ENCODE assay signal across 2 cellular contexts in genomic region chr3:133865136-133865855, GRCh38.
TF ChIP-seq lines count a peak whose summit lies in the region.

No MANE protein-coding gene starts in this region.

TF ChIP-seq in HCT116, 20 proteins besides CTCF, POLR2A, EP300 and RAD21:
- no peak for TF ChIP-seq EZH2phosphoT487 (IDR thresholded peaks at IDR 0.05; ENCODE audit: borderline replicate concordance)
- TF ChIP-seq ELF1 (IDR thresholded peaks at IDR 0.05; ENCODE audit: borderline replicate concordance, low read depth) = no peak
- no peak for TF ChIP-seq FOSL1 (IDR thresholded peaks at IDR 0.05; ENCODE audit: low read depth)
- TF ChIP-seq SRF (IDR thresholded peaks at IDR 0.05; ENCODE audit: low read depth) = no peak
- no peak for TF ChIP-seq ZFX (IDR thresholded peaks at IDR 0.05)
- no peak for TF ChIP-seq TCF7L2 (IDR thresholded peaks at IDR 0.05; ENCODE audit: borderline replicate concordance, extremely low read depth, insufficient read depth, insufficient read length)
- no peak for TF ChIP-seq EGR1 (IDR thresholded peaks at IDR 0.05; ENCODE audit: low read depth)
- no peak for TF ChIP-seq CEBPB (IDR thresholded peaks at IDR 0.05; ENCODE audit: low read depth)
- TF ChIP-seq, protein P1, sequence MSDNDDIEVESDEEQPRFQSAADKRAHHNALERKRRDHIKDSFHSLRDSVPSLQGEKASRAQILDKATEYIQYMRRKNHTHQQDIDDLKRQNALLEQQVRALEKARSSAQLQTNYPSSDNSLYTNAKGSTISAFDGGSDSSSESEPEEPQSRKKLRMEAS (IDR thresholded peaks at IDR 0.05) = no peak
- TF ChIP-seq EZH2 (IDR thresholded peaks at IDR 0.05) = no peak
- TF ChIP-seq ZNF274 (IDR thresholded peaks at IDR 0.05; ENCODE audit: low read depth, low read length) = no peak
- no peak for TF ChIP-seq POLR2AphosphoS5 (IDR thresholded peaks at IDR 0.05; ENCODE audit: low read depth, low read length)
- no peak for TF ChIP-seq JUND (IDR thresholded peaks at IDR 0.05)
- TF ChIP-seq, protein P2, sequence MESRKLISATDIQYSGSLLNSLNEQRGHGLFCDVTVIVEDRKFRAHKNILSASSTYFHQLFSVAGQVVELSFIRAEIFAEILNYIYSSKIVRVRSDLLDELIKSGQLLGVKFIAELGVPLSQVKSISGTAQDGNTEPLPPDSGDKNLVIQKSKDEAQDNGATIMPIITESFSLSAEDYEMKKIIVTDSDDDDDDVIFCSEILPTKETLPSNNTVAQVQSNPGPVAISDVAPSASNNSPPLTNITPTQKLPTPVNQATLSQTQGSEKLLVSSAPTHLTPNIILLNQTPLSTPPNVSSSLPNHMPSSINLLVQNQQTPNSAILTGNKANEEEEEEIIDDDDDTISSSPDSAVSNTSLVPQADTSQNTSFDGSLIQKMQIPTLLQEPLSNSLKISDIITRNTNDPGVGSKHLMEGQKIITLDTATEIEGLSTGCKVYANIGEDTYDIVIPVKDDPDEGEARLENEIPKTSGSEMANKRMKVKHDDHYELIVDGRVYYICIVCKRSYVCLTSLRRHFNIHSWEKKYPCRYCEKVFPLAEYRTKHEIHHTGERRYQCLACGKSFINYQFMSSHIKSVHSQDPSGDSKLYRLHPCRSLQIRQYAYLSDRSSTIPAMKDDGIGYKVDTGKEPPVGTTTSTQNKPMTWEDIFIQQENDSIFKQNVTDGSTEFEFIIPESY (IDR thresholded peaks at IDR 0.05; ENCODE audit: extremely low read depth, insufficient replicate concordance, low read length) = no peak
- no peak for TF ChIP-seq CBX3 (IDR thresholded peaks at IDR 0.05; ENCODE audit: low read depth)
- TF ChIP-seq REST (IDR thresholded peaks at IDR 0.05; ENCODE audit: low read depth) = no peak
- TF ChIP-seq, protein P3, sequence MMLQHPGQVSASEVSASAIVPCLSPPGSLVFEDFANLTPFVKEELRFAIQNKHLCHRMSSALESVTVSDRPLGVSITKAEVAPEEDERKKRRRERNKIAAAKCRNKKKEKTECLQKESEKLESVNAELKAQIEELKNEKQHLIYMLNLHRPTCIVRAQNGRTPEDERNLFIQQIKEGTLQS (IDR thresholded peaks at IDR 0.05) = no peak

TF ChIP-seq in WTC11, 78 proteins besides CTCF, POLR2A, EP300 and RAD21:
- TF ChIP-seq ZNF396 (CRISPR knock-in tag; IDR thresholded peaks at IDR 0.05; ENCODE audit: borderline replicate concordance) = no peak
- no peak for TF ChIP-seq ATF6 (CRISPR knock-in tag; IDR thresholded peaks at IDR 0.05)
- TF ChIP-seq E2F4 (CRISPR knock-in tag; IDR thresholded peaks at IDR 0.05; ENCODE audit: borderline replicate concordance, low read depth) = no peak
- no peak for TF ChIP-seq IRF2 (CRISPR knock-in tag; IDR thresholded peaks at IDR 0.05; ENCODE audit: borderline replicate concordance, low read depth)
- TF ChIP-seq NR1H2 (CRISPR knock-in tag; IDR thresholded peaks at IDR 0.05) = no peak
- no peak for TF ChIP-seq RELA (CRISPR knock-in tag; IDR thresholded peaks at IDR 0.05; ENCODE audit: borderline replicate concordance)
- TF ChIP-seq ZNF232 (CRISPR knock-in tag; IDR thresholded peaks at IDR 0.05) = no peak
- TF ChIP-seq PRDM15 (CRISPR knock-in tag; IDR thresholded peaks at IDR 0.05) = no peak
- TF ChIP-seq RORB (CRISPR knock-in tag; IDR thresholded peaks at IDR 0.05) = no peak
- no peak for TF ChIP-seq MXD4 (CRISPR knock-in tag; IDR thresholded peaks at IDR 0.05; ENCODE audit: borderline replicate concordance)
- TF ChIP-seq ZNF138 (CRISPR knock-in tag; conservative IDR thresholded peaks at IDR 0.05) = no peak
- no peak for TF ChIP-seq CBFB (CRISPR knock-in tag; IDR thresholded peaks at IDR 0.05; ENCODE audit: low read depth)
- TF ChIP-seq, protein P4, sequence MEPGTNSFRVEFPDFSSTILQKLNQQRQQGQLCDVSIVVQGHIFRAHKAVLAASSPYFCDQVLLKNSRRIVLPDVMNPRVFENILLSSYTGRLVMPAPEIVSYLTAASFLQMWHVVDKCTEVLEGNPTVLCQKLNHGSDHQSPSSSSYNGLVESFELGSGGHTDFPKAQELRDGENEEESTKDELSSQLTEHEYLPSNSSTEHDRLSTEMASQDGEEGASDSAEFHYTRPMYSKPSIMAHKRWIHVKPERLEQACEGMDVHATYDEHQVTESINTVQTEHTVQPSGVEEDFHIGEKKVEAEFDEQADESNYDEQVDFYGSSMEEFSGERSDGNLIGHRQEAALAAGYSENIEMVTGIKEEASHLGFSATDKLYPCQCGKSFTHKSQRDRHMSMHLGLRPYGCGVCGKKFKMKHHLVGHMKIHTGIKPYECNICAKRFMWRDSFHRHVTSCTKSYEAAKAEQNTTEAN (CRISPR knock-in tag; IDR thresholded peaks at IDR 0.05) = no peak
- no peak for TF ChIP-seq TEAD1 (CRISPR knock-in tag; IDR thresholded peaks at IDR 0.05)
- no peak for TF ChIP-seq USF1 (CRISPR knock-in tag; IDR thresholded peaks at IDR 0.05)
- TF ChIP-seq FOXP1 (CRISPR knock-in tag; IDR thresholded peaks at IDR 0.05; ENCODE audit: borderline replicate concordance) = no peak
- no peak for TF ChIP-seq ZNF532 (CRISPR knock-in tag; IDR thresholded peaks at IDR 0.05; ENCODE audit: borderline replicate concordance)
- no peak for TF ChIP-seq GTF2I (CRISPR knock-in tag; conservative IDR thresholded peaks at IDR 0.05)
- no peak for TF ChIP-seq AR (CRISPR knock-in tag; IDR thresholded peaks at IDR 0.05)
- TF ChIP-seq HMGXB4 (CRISPR knock-in tag; IDR thresholded peaks at IDR 0.05) = no peak
